Comparison of ENCODE assay signal across 24 cellular contexts in the genomic region with DNA sequence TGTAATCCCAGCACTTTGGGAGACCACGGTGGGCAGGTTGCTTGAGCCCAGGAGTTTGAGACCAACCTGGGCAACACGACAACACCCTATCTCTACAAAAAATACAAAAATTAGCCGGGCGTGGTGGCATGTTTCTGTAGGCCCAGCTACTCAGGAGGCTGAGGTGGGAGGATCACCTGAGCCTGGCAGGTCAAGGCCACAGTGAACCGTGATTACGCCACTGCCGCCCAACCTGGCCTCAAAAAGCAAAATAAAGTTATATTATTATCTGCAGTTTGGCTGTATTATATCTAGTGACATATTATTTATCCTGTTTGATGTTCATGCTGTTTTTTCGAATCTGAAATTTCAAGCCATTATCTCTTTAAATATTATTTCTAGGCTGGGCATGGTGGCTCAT.
"Had no signal": no experiment of that assay in that cellular context is flagged by ENCODE, and none has a peak within 500 bp of the region (broad histone marks: within the 10 kb centered on the region; RNA-seq: fewer than 3 reads in every experiment).

No MANE protein-coding gene starts in this region.

- H3K4me2 ChIP-seq: hepatocyte had no signal

- H3K27ac Mint-ChIP-seq: nephron; stimulated activated effector memory CD8-positive, alpha-beta T cell treated with anti-CD3 and anti-CD28 coated beads, Interleukin-12 subunit alpha, Interleukin-12 subunit beta, amount 100 ng/mL, for 72 hours; stimulated activated naive CD8-positive, alpha-beta T cell treated with anti-CD3 and anti-CD28 coated beads, Interleukin-15, Interleukin-2, amounts not matched to agents 100 ng/mL and 50 ng/mL, for 24 hours had no signal

- H3K9me3 ChIP-seq: left ventricle myocardium inferior, pancreas, psoas muscle, sigmoid colon, spleen, suprapubic skin, thoracic aorta, tibial artery, upper lobe of right lung had no signal

- H3K27ac ChIP-seq: hepatocyte, left ventricle myocardium inferior, pancreas, psoas muscle, sigmoid colon, spleen, suprapubic skin, thoracic aorta, tibial artery, upper lobe of right lung had no signal

- H3K4me1 ChIP-seq: pancreas, upper lobe of right lung had no signal

- DNase-seq: islet precursor cell; left ventricle myocardium inferior; mesendoderm; naive thymus-derived CD8-positive, alpha-beta T cell; nucleus accumbens; pancreas; posterior cingulate gyrus; psoas muscle; sigmoid colon; small intestine; spleen; stimulated activated CD4-positive, alpha-beta T cell treated with anti-CD3 and anti-CD28 coated beads, Interleukin-4, amount 100 ng/mL, for 24 hours; stimulated activated naive CD4-positive, alpha-beta T cell; tibial artery; upper lobe of right lung had no signal

- H3K36me3 Mint-ChIP-seq: stimulated activated effector memory CD8-positive, alpha-beta T cell treated with anti-CD3 and anti-CD28 coated beads, Interleukin-12 subunit alpha, Interleukin-12 subunit beta, amount 100 ng/mL, for 72 hours had no signal

- H3K27me3 ChIP-seq: hepatocyte, pancreas, sigmoid colon, spleen, suprapubic skin, tibial artery, upper lobe of right lung had no signal

- H3K9me3 Mint-ChIP-seq: naive thymus-derived CD8-positive, alpha-beta T cell; nephron; neural crest cell; stimulated activated effector memory CD8-positive, alpha-beta T cell treated with anti-CD3 and anti-CD28 coated beads, Interleukin-12 subunit alpha, Interleukin-12 subunit beta, amount 100 ng/mL, for 72 hours; stimulated activated naive CD8-positive, alpha-beta T cell treated with anti-CD3 and anti-CD28 coated beads, Interleukin-15, Interleukin-2, amounts not matched to agents 100 ng/mL and 50 ng/mL, for 24 hours had no signal

- H2AFZ ChIP-seq: hepatocyte had no signal

- ATAC-seq: naive thymus-derived CD8-positive, alpha-beta T cell; pancreas; psoas muscle; stimulated activated effector memory CD8-positive, alpha-beta T cell treated with anti-CD3 and anti-CD28 coated beads, Interleukin-12 subunit alpha, Interleukin-12 subunit beta, amount 100 ng/mL, for 72 hours; upper lobe of right lung had no signal

- FAIRE-seq: pancreas, small intestine, urothelium cell line had no signal

- H3K4me3 Mint-ChIP-seq: naive thymus-derived CD8-positive, alpha-beta T cell; nephron; neural crest cell; stimulated activated effector memory CD8-positive, alpha-beta T cell treated with anti-CD3 and anti-CD28 coated beads, Interleukin-12 subunit alpha, Interleukin-12 subunit beta, amount 100 ng/mL, for 72 hours; stimulated activated naive CD8-positive, alpha-beta T cell treated with anti-CD3 and anti-CD28 coated beads, Interleukin-15, Interleukin-2, amounts not matched to agents 100 ng/mL and 50 ng/mL, for 24 hours had no signal

- H3K4me3 ChIP-seq: hepatocyte, left ventricle myocardium inferior, lung, pancreas, psoas muscle, sigmoid colon, spleen, suprapubic skin, thoracic aorta, tibial artery, upper lobe of right lung had no signal

- H3K27me3 Mint-ChIP-seq: naive thymus-derived CD8-positive, alpha-beta T cell; stimulated activated naive CD8-positive, alpha-beta T cell treated with anti-CD3 and anti-CD28 coated beads, Interleukin-15, Interleukin-2, amounts not matched to agents 100 ng/mL and 50 ng/mL, for 24 hours had no signal

- H3K36me3 ChIP-seq: pancreas, suprapubic skin, thoracic aorta had no signal
